ENCODE assay signal across 1 cellular context in the genomic region with DNA sequence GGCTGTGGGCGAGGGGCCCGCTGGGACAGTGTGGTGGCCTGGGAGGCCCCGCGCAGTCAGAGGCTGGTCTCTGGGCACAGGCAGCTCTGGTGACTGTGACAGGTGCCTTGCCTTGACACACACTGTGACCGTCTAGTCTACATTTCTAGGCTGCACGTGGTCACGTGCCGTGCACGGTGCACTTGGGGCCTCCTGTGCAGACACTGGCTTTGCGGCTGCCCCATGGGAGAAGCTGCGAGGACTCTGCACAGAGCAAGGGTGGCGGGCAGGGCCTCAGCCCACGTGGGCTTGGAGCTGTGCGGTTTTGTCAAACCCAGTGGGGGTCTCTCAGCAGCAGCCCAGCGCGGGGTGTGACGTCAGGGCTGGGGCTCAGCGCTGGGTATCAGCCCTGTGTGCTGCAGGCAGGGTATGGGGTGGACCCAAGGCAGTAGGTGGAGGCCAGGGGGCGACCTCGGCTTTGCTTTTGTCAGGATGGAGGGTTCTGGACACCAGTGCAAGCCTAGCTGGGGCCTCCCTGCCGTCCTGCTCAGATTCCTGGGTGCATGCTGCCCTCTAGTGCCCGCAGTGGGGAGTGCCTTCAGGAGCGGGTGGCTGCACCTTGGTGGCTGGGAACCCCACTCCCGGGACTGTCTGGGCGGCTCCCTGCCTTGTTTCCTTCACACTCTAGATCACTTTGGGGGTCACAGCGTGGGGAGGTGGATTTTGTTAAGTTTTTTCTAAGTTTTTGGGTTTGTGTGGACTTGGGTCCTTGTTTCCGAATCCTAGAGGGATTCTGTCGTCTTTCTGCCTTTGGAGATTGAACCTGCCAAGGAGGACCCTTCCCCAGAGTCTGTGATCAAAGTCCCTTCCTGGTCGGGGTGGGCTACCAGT.
TF ChIP-seq lines count a peak whose summit lies in the region.

No MANE protein-coding gene starts in this region.

TF ChIP-seq in GM12878, 131 proteins besides CTCF, POLR2A, EP300 and RAD21 (continued from another document):
- TF ChIP-seq, protein P1, sequence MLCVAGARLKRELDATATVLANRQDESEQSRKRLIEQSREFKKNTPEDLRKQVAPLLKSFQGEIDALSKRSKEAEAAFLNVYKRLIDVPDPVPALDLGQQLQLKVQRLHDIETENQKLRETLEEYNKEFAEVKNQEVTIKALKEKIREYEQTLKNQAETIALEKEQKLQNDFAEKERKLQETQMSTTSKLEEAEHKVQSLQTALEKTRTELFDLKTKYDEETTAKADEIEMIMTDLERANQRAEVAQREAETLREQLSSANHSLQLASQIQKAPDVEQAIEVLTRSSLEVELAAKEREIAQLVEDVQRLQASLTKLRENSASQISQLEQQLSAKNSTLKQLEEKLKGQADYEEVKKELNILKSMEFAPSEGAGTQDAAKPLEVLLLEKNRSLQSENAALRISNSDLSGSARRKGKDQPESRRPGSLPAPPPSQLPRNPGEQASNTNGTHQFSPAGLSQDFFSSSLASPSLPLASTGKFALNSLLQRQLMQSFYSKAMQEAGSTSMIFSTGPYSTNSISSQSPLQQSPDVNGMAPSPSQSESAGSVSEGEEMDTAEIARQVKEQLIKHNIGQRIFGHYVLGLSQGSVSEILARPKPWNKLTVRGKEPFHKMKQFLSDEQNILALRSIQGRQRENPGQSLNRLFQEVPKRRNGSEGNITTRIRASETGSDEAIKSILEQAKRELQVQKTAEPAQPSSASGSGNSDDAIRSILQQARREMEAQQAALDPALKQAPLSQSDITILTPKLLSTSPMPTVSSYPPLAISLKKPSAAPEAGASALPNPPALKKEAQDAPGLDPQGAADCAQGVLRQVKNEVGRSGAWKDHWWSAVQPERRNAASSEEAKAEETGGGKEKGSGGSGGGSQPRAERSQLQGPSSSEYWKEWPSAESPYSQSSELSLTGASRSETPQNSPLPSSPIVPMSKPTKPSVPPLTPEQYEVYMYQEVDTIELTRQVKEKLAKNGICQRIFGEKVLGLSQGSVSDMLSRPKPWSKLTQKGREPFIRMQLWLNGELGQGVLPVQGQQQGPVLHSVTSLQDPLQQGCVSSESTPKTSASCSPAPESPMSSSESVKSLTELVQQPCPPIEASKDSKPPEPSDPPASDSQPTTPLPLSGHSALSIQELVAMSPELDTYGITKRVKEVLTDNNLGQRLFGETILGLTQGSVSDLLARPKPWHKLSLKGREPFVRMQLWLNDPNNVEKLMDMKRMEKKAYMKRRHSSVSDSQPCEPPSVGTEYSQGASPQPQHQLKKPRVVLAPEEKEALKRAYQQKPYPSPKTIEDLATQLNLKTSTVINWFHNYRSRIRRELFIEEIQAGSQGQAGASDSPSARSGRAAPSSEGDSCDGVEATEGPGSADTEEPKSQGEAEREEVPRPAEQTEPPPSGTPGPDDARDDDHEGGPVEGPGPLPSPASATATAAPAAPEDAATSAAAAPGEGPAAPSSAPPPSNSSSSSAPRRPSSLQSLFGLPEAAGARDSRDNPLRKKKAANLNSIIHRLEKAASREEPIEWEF (IDR thresholded peaks at IDR 0.05; ENCODE audit: insufficient replicate concordance, low read depth, low read length) = no peak
- TF ChIP-seq, protein P2, sequence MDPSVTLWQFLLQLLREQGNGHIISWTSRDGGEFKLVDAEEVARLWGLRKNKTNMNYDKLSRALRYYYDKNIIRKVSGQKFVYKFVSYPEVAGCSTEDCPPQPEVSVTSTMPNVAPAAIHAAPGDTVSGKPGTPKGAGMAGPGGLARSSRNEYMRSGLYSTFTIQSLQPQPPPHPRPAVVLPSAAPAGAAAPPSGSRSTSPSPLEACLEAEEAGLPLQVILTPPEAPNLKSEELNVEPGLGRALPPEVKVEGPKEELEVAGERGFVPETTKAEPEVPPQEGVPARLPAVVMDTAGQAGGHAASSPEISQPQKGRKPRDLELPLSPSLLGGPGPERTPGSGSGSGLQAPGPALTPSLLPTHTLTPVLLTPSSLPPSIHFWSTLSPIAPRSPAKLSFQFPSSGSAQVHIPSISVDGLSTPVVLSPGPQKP (IDR thresholded peaks at IDR 0.05; ENCODE audit: low read depth, low read length) = no peak
- TF ChIP-seq TBL1XR1 (IDR thresholded peaks at IDR 0.05; ENCODE audit: low read depth, low read length) = no peak
- TF ChIP-seq, protein P3, sequence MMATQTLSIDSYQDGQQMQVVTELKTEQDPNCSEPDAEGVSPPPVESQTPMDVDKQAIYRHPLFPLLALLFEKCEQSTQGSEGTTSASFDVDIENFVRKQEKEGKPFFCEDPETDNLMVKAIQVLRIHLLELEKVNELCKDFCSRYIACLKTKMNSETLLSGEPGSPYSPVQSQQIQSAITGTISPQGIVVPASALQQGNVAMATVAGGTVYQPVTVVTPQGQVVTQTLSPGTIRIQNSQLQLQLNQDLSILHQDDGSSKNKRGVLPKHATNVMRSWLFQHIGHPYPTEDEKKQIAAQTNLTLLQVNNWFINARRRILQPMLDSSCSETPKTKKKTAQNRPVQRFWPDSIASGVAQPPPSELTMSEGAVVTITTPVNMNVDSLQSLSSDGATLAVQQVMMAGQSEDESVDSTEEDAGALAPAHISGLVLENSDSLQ (IDR thresholded peaks at IDR 0.05) = no peak
- TF ChIP-seq MYB (IDR thresholded peaks at IDR 0.05; ENCODE audit: borderline replicate concordance, low read depth, low read length) = no peak
- TF ChIP-seq NR2F1 (conservative IDR thresholded peaks at IDR 0.05) = no peak
- TF ChIP-seq KLF5 (IDR thresholded peaks at IDR 0.05; ENCODE audit: partially characterized antibody) = no peak
- TF ChIP-seq ZBED1 (IDR thresholded peaks at IDR 0.05; ENCODE audit: borderline replicate concordance) = no peak
- TF ChIP-seq, protein P4, sequence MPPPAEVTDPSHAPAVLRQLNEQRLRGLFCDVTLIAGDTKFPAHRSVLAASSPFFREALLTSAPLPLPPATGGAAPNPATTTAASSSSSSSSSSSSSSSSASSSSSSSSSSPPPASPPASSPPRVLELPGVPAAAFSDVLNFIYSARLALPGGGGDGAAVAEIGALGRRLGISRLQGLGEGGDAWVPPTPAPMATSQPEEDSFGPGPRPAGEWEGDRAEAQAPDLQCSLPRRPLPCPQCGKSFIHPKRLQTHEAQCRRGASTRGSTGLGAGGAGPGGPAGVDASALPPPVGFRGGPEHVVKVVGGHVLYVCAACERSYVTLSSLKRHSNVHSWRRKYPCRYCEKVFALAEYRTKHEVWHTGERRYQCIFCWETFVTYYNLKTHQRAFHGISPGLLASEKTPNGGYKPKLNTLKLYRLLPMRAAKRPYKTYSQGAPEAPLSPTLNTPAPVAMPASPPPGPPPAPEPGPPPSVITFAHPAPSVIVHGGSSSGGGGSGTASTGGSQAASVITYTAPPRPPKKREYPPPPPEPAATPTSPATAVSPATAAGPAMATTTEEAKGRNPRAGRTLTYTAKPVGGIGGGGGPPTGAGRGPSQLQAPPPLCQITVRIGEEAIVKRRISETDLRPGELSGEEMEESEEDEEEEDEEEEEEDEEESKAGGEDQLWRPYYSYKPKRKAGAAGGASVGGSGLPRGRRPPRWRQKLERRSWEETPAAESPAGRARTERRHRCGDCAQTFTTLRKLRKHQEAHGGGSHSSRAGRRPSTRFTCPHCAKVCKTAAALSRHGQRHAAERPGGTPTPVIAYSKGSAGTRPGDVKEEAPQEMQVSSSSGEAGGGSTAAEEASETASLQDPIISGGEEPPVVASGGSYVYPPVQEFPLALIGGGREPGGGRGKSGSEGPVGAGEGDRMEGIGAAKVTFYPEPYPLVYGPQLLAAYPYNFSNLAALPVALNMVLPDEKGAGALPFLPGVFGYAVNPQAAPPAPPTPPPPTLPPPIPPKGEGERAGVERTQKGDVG (CRISPR knock-in tag; IDR thresholded peaks at IDR 0.05) = no peak
- TF ChIP-seq POU2F2 (IDR thresholded peaks at IDR 0.05; ENCODE audit: borderline replicate concordance, low read depth, low read length) = no peak
- no peak for TF ChIP-seq STAT3 (IDR thresholded peaks at IDR 0.05; ENCODE audit: low read depth, low read length)
- no peak for TF ChIP-seq BACH1 (IDR thresholded peaks at IDR 0.05; ENCODE audit: borderline replicate concordance)
- TF ChIP-seq, protein P5, sequence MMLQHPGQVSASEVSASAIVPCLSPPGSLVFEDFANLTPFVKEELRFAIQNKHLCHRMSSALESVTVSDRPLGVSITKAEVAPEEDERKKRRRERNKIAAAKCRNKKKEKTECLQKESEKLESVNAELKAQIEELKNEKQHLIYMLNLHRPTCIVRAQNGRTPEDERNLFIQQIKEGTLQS (IDR thresholded peaks at IDR 0.05; ENCODE audit: borderline replicate concordance, extremely low read depth, low read depth, low read length) = no peak
- TF ChIP-seq ESRRA (IDR thresholded peaks at IDR 0.05; ENCODE audit: low read length) = no peak
- 0 out of 2 replicates have a peak, but pooled peaks have one; percentile 31 for TF ChIP-seq HCFC1 (IDR thresholded peaks at IDR 0.05; ENCODE audit: low read length)
- no peak for TF ChIP-seq TARDBP (IDR thresholded peaks at IDR 0.05; ENCODE audit: borderline replicate concordance)
- no peak for TF ChIP-seq ZSCAN29 (IDR thresholded peaks at IDR 0.05)
- TF ChIP-seq MYC (IDR thresholded peaks at IDR 0.05; ENCODE audit: insufficient read depth, insufficient read length, insufficient replicate concordance, low read length, severe bottlenecking) = no peak
- peak; percentile 47 for TF ChIP-seq SMARCA5 (IDR thresholded peaks at IDR 0.05)
- TF ChIP-seq CREB1 (IDR thresholded peaks at IDR 0.05; ENCODE audit: low read depth) = no peak
- TF ChIP-seq CBFB (IDR thresholded peaks at IDR 0.05; ENCODE audit: low read depth) = no peak
- TF ChIP-seq BCL11A (IDR thresholded peaks at IDR 0.05; ENCODE audit: low read depth, low read length) = no peak
- peak; percentile 67 for TF ChIP-seq SMC3 (IDR thresholded peaks at IDR 0.05; ENCODE audit: borderline replicate concordance, low read length)
- 0 out of 2 replicates have a peak, but pooled peaks have one; percentile 17 for TF ChIP-seq DPF2 (IDR thresholded peaks at IDR 0.05)
- TF ChIP-seq, protein P6, sequence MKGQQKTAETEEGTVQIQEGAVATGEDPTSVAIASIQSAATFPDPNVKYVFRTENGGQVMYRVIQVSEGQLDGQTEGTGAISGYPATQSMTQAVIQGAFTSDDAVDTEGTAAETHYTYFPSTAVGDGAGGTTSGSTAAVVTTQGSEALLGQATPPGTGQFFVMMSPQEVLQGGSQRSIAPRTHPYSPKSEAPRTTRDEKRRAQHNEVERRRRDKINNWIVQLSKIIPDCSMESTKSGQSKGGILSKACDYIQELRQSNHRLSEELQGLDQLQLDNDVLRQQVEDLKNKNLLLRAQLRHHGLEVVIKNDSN (IDR thresholded peaks at IDR 0.05; ENCODE audit: borderline replicate concordance, extremely low read length, insufficient read depth, low read depth, low read length) = peak; percentile 83
- TF ChIP-seq CBX5 (IDR thresholded peaks at IDR 0.05; ENCODE audit: low read depth) = no peak
- TF ChIP-seq RBBP5 (conservative IDR thresholded peaks at IDR 0.05) = no peak
- no peak for TF ChIP-seq CHD4 (IDR thresholded peaks at IDR 0.05)
- TF ChIP-seq, protein P7, sequence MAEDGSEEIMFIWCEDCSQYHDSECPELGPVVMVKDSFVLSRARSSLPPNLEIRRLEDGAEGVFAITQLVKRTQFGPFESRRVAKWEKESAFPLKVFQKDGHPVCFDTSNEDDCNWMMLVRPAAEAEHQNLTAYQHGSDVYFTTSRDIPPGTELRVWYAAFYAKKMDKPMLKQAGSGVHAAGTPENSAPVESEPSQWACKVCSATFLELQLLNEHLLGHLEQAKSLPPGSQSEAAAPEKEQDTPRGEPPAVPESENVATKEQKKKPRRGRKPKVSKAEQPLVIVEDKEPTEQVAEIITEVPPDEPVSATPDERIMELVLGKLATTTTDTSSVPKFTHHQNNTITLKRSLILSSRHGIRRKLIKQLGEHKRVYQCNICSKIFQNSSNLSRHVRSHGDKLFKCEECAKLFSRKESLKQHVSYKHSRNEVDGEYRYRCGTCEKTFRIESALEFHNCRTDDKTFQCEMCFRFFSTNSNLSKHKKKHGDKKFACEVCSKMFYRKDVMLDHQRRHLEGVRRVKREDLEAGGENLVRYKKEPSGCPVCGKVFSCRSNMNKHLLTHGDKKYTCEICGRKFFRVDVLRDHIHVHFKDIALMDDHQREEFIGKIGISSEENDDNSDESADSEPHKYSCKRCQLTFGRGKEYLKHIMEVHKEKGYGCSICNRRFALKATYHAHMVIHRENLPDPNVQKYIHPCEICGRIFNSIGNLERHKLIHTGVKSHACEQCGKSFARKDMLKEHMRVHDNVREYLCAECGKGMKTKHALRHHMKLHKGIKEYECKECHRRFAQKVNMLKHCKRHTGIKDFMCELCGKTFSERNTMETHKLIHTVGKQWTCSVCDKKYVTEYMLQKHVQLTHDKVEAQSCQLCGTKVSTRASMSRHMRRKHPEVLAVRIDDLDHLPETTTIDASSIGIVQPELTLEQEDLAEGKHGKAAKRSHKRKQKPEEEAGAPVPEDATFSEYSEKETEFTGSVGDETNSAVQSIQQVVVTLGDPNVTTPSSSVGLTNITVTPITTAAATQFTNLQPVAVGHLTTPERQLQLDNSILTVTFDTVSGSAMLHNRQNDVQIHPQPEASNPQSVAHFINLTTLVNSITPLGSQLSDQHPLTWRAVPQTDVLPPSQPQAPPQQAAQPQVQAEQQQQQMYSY (CRISPR knock-in tag; IDR thresholded peaks at IDR 0.05) = no peak
- 0 out of 2 replicates have a peak, but pooled peaks have one; percentile 1 for TF ChIP-seq BRCA1 (IDR thresholded peaks at IDR 0.05; ENCODE audit: low read depth, low read length)
- TF ChIP-seq SREBF2 (IDR thresholded peaks at IDR 0.05; ENCODE audit: low read length) = no peak
- TF ChIP-seq CEBPB (IDR thresholded peaks at IDR 0.05; ENCODE audit: borderline replicate concordance in 1 of 2, low read depth in 2 of 2, low read length in 2 of 2) = no peak
- TF ChIP-seq MEF2B (IDR thresholded peaks at IDR 0.05; ENCODE audit: partially characterized antibody, poor library complexity, severe bottlenecking) = peak; percentile 35
- TF ChIP-seq, protein P8, sequence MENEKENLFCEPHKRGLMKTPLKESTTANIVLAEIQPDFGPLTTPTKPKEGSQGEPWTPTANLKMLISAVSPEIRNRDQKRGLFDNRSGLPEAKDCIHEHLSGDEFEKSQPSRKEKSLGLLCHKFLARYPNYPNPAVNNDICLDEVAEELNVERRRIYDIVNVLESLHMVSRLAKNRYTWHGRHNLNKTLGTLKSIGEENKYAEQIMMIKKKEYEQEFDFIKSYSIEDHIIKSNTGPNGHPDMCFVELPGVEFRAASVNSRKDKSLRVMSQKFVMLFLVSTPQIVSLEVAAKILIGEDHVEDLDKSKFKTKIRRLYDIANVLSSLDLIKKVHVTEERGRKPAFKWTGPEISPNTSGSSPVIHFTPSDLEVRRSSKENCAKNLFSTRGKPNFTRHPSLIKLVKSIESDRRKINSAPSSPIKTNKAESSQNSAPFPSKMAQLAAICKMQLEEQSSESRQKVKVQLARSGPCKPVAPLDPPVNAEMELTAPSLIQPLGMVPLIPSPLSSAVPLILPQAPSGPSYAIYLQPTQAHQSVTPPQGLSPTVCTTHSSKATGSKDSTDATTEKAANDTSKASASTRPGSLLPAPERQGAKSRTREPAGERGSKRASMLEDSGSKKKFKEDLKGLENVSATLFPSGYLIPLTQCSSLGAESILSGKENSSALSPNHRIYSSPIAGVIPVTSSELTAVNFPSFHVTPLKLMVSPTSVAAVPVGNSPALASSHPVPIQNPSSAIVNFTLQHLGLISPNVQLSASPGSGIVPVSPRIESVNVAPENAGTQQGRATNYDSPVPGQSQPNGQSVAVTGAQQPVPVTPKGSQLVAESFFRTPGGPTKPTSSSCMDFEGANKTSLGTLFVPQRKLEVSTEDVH (IDR thresholded peaks at IDR 0.05; ENCODE audit: low read depth, partially characterized antibody) = no peak
- no peak for TF ChIP-seq MEF2A (IDR thresholded peaks at IDR 0.05; ENCODE audit: insufficient read depth, low read depth, low read length)
- TF ChIP-seq EZH2 (IDR thresholded peaks at IDR 0.05; ENCODE audit: borderline replicate concordance, control insufficient read depth, low read depth, low read length) = no peak
- TF ChIP-seq NBN (IDR thresholded peaks at IDR 0.05) = 0 out of 2 replicates have a peak, but pooled peaks have one; percentile 34
- no peak for TF ChIP-seq MTA3 (IDR thresholded peaks at IDR 0.05; ENCODE audit: borderline replicate concordance, low read length)
- peak; percentile 34; the same call in 1 of the 2 replicates for TF ChIP-seq IKZF1 (conservative IDR thresholded peaks at IDR 0.05)
TF ChIP-seq in GM12878: peak in this region for 17.
